ENCODE assay signal across 8 cellular contexts in genomic region chr6:170438402-170438753, GRCh38.
DNase-seq lines count a peak whose midpoint lies in the region; ATAC-seq and TF ChIP-seq lines count a peak whose summit lies in the region.

No MANE protein-coding gene starts in this region.

- H3K27ac ChIP-seq in ascending aorta (no peak overlapping the region), right cardiac atrium (ENCODE audit: low read length) (no peak overlapping the region), rectal smooth muscle tissue (ENCODE audit: low read depth, low read length) (no peak overlapping the region)

- no peak for TF ChIP-seq CTCF in ascending aorta (IDR thresholded peaks at IDR 0.05)

- ATAC-seq in GM21447 (IDR thresholded peaks at IDR 0.05; ENCODE audit: unreplicated experiment) = peak; percentile 99
- peak; percentile 93 to 95 for ATAC-seq in right cardiac atrium

- H3K4me3 ChIP-seq in ascending aorta = peak overlapping the region in 1 of 2 donors; percentile 41
- H3K4me3 ChIP-seq in right cardiac atrium (ENCODE audit: low read length) = no peak overlapping the region
- H3K4me3 ChIP-seq in rectal smooth muscle tissue (ENCODE audit: low read length) = peak overlapping the region; percentile 44

- no peaks in the 10 kb centered on the region for H3K4me1 ChIP-seq in ascending aorta
- peaks cover 4% of the 10 kb centered on the region for H3K4me1 ChIP-seq in right cardiac atrium (ENCODE audit: control insufficient read depth, insufficient read depth, low read length)
- H3K4me1 ChIP-seq in rectal smooth muscle tissue (ENCODE audit: control insufficient read depth, insufficient read depth, low read length) = no peaks in the 10 kb centered on the region

- WGBS in right cardiac atrium = 1% methylated on average over 15 of the region's 15 CpGs

- no peak overlapping the region for H3K9ac ChIP-seq in rectal smooth muscle tissue (ENCODE audit: low read length)

- H3K27me3 ChIP-seq in ascending aorta = no peaks in the 10 kb centered on the region
- H3K27me3 ChIP-seq in right cardiac atrium (ENCODE audit: control insufficient read depth, insufficient read depth) = no peaks in the 10 kb centered on the region
- no peaks in the 10 kb centered on the region for H3K27me3 ChIP-seq in rectal smooth muscle tissue (ENCODE audit: control insufficient read depth, insufficient read depth, low read length)

- DNase-seq in DMS153 (lab: John Stamatoyannopoulos, UW) (peak; percentile 96), HPDE6-E6E7 (ENCODE audit: extremely low spot score) (peak; percentile 99), NCI-H82 (lab: John Stamatoyannopoulos, UW) (peak; percentile 100), ascending aorta (ENCODE audit: low spot score in 2 of 2) (peak; percentile 46 to 82), right cardiac atrium (peak; percentile 85 to 86 (median 86)), NK-92 (lab: John Stamatoyannopoulos, UW; ENCODE audit: unreplicated experiment) (no peak)

- H3K36me3 ChIP-seq in ascending aorta (no peaks in the 10 kb centered on the region), rectal smooth muscle tissue (ENCODE audit: control insufficient read depth, insufficient read depth, low read length) (no peaks in the 10 kb centered on the region)

- H3K9me3 ChIP-seq in ascending aorta (no peaks in the 10 kb centered on the region), right cardiac atrium (ENCODE audit: control insufficient read depth, low read length) (peaks cover 2% of the 10 kb centered on the region)

- intact Hi-C loops in ascending aorta (cut with DNase I) (no loop called here), right cardiac atrium (cut with DNase I) (no loop called here)
